19 cellular contexts compared by ENCODE assay signal in genomic region chr7:66258409-66258808, GRCh38. TPM values are rescaled to one million over a fixed set of nuclear protein-coding genes. Genes with fewer than 3 reads are reported as not detected.
DNase-seq lines count a peak whose midpoint lies in the region; ATAC-seq and TF ChIP-seq lines count a peak whose summit lies in the region.
"Had no signal": no experiment of that assay in that cellular context is flagged by ENCODE, and none has a peak within 500 bp of the region (broad histone marks: within the 10 kb centered on the region; RNA-seq: fewer than 3 reads in every experiment).

No MANE protein-coding gene starts in this region.

- peaks cover under 1% of the 10 kb centered on the region for H3K36me3 Mint-ChIP-seq in chondrocyte (ENCODE audit: low read depth)

- 52% methylated on average over 5 of the region's 5 CpGs for WGBS in right cardiac atrium

- H3K36me3 ChIP-seq in MM.1S (replicated peaks; ENCODE audit: insufficient read depth, low read length) (no peaks in the 10 kb centered on the region), left lung (peaks cover 0 to 4% of the 10 kb centered on the region in 2 donors)
- H3K36me3 ChIP-seq: cardiac muscle cell, pancreas, spleen, thyroid gland had no signal

- H4K20me1 ChIP-seq in MM.1S (ENCODE audit: insufficient read depth, low read length) = no peaks in the 10 kb centered on the region

- peak; percentile 24 for ATAC-seq in left lung
- ATAC-seq in GM18517 (IDR thresholded peaks at IDR 0.05; ENCODE audit: unreplicated experiment) = no peak
- ATAC-seq in right cardiac atrium = no peak
- ATAC-seq in HG03565 (IDR thresholded peaks at IDR 0.05; ENCODE audit: unreplicated experiment) = no peak
- ATAC-seq: K562, left cardiac atrium had no signal

- H3K27ac Mint-ChIP-seq in chondrocyte (ENCODE audit: unreplicated experiment) = peak overlapping the region; percentile 72
- H3K27ac Mint-ChIP-seq: activated CD4-positive, alpha-beta T cell treated with anti-CD3 and anti-CD28 coated beads, Interleukin-2, amount 10 ng/mL, durations not matched to agents 24 days and 14 days had no signal

- H3K9me3 Mint-ChIP-seq in chondrocyte (ENCODE audit: low read depth) = peaks cover 1% of the 10 kb centered on the region
- H3K9me3 Mint-ChIP-seq: activated CD4-positive, alpha-beta T cell treated with anti-CD3 and anti-CD28 coated beads, Interleukin-2, amount 10 ng/mL, durations not matched to agents 24 days and 14 days had no signal

- H3K9me3 ChIP-seq in MM.1S (replicated peaks; ENCODE audit: insufficient read depth, low read length) = no peaks in the 10 kb centered on the region
- no peaks in the 10 kb centered on the region for H3K9me3 ChIP-seq in left lung
- H3K9me3 ChIP-seq in right cardiac atrium (ENCODE audit: control insufficient read depth, low read length) = no peaks in the 10 kb centered on the region
- H3K9me3 ChIP-seq: pancreas, thyroid gland had no signal

- DNase-seq in MM.1S (no peak), chondrocyte (ENCODE audit: low spot score) (no peak), left lung (no peak), stromal cell of bone marrow (ENCODE audit: low read depth) (peak; percentile 62), right cardiac atrium (no peak), NCI-H1105 (lab: John Stamatoyannopoulos, UW) (no peak)
- DNase-seq: activated CD4-positive, alpha-beta T cell treated with anti-CD3 and anti-CD28 coated beads, Interleukin-2, amount 10 ng/mL, durations not matched to agents 24 days and 14 days; activated naive CD4-positive, alpha-beta T cell treated with anti-CD3 and anti-CD28 coated beads, Interleukin-2, amount 50 U/mL, for 16 hours; AML-193; left cardiac atrium; pancreas; spleen; thyroid gland had no signal

- H3K9me2 ChIP-seq in MM.1S (replicated peaks; ENCODE audit: insufficient read depth, low read length) = no peaks in the 10 kb centered on the region

- H3K27me3 ChIP-seq in MM.1S (replicated peaks; ENCODE audit: insufficient read depth, low read length) (no peaks in the 10 kb centered on the region), left lung (no peaks in the 10 kb centered on the region), right cardiac atrium (ENCODE audit: control insufficient read depth, insufficient read depth) (no peaks in the 10 kb centered on the region)
- H3K27me3 ChIP-seq: cardiac muscle cell, pancreas, spleen, thyroid gland had no signal

- TF ChIP-seq CTCF in MM.1S (IDR thresholded peaks at IDR 0.05; ENCODE audit: low read length) (no peak), chondrocyte (IDR thresholded peaks at IDR 0.05) (no peak), left lung (IDR thresholded peaks at IDR 0.05) (no peak)

- H3K27ac ChIP-seq in MM.1S (ENCODE audit: low read length) = peak overlapping the region; percentile 70; the same call in 1 of the 2 replicates
- no peak overlapping the region for H3K27ac ChIP-seq in left lung
- H3K27ac ChIP-seq in right cardiac atrium (ENCODE audit: low read length) = no peak overlapping the region
- H3K27ac ChIP-seq: cardiac muscle cell, HL-60, pancreas, thyroid gland had no signal

- H3K4me3 ChIP-seq in MM.1S (ENCODE audit: low read length) (no peak overlapping the region), left lung (no peak overlapping the region), right cardiac atrium (ENCODE audit: low read length) (no peak overlapping the region)
- H3K4me3 ChIP-seq: cardiac muscle cell, GM12878, K562, pancreas, spleen, thyroid gland had no signal

- no peak overlapping the region for H2AFZ ChIP-seq in MM.1S (ENCODE audit: low read length)

- peak overlapping the region; percentile 11 for H3K4me2 ChIP-seq in MM.1S (ENCODE audit: low read depth, low read length)

- H3F3A ChIP-seq in MM.1S (ENCODE audit: insufficient read depth, low read length) = peaks cover 21% of the 10 kb centered on the region

- peaks cover 4% of the 10 kb centered on the region; the same call in 1 of the 2 replicates for H3K79me2 ChIP-seq in MM.1S (ENCODE audit: low read length)

- intact Hi-C loops in left lung (cut with DNase I) (no loop called here), right cardiac atrium (cut with DNase I) (no loop called here)

- H3K4me1 Mint-ChIP-seq in chondrocyte (ENCODE audit: low read depth) = peaks cover 30% of the 10 kb centered on the region
- H3K4me1 Mint-ChIP-seq: activated CD4-positive, alpha-beta T cell treated with anti-CD3 and anti-CD28 coated beads, Interleukin-2, amount 10 ng/mL, durations not matched to agents 24 days and 14 days had no signal

- no peaks in the 10 kb centered on the region for H3K27me3 Mint-ChIP-seq in chondrocyte (ENCODE audit: low read depth)

- no peak overlapping the region for H3K9ac ChIP-seq in MM.1S (ENCODE audit: low read length)

- no peak overlapping the region for H3K4me3 Mint-ChIP-seq in chondrocyte (ENCODE audit: unreplicated experiment)
- H3K4me3 Mint-ChIP-seq: activated CD4-positive, alpha-beta T cell treated with anti-CD3 and anti-CD28 coated beads, Interleukin-2, amount 10 ng/mL, durations not matched to agents 24 days and 14 days had no signal

- H3K4me1 ChIP-seq in MM.1S (ENCODE audit: low read length) (peaks cover 30% of the 10 kb centered on the region), left lung (peaks cover 4 to 46% of the 10 kb centered on the region in 2 donors), right cardiac atrium (ENCODE audit: control insufficient read depth, insufficient read depth, low read length) (no peaks in the 10 kb centered on the region)

RNA-seq across cellular contexts. Expression of gene TPST1, which starts 53.3 kb away (rescaled TPM):
- total RNA-seq in chondrocyte = 28.0 to 36.5 TPM (median 30.0 TPM) in 3 replicates
- total RNA-seq in left lung = 10 to 100 TPM; 30.5 to 45.6 TPM
- 1 to 10 TPM; 7.3 to 9.9 (median 8.4) TPM for total RNA-seq in right cardiac atrium
- polyA plus RNA-seq in right cardiac atrium = 5.1 TPM
